ENCODE assay signal across 1 cellular context in the genomic region with DNA sequence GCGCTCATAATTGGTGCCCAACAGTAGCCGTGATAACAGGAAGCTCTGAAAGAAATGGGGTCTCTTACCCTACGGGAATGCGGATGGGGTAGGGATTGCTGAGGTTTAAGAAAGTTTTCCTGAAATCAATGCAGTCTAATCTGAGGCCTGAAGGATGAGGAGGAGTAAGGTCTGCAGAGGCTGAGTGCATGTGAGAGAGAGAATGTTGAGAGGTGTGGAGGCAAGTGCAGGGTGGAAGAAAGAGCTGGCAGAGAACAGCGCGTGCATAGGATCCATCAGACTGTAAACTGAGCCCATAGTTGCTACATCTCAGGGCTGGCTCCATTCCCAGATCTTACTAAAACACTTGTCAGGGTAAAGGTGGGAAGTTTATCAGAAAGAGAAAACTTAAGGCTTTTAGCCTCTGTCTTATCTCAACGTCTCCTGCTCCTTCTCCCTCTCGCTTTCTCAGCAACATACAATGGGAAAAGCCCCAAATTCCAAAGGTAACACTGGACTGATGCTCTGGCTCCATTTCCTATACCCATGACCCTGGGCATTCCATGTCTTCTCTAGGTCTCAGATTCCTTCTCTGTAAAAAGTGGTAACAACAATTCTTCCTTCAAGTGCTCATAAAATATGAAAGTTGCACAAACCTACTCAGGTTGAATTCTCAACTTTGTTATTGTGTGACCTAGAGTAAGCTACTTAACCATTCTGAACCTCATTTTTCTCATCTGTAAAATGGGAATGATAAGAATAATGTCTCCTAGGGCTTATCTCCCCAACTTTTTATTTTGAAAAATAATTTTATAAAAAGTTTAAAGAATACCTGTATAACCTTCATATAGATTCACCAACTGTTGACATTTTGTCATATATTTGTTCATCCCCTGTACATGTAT.
TF ChIP-seq lines count a peak whose summit lies in the region.

No MANE protein-coding gene starts in this region.

TF ChIP-seq in K562, 482 proteins besides CTCF, POLR2A, EP300 and RAD21 (continued from another document):
- TF ChIP-seq, protein P1, sequence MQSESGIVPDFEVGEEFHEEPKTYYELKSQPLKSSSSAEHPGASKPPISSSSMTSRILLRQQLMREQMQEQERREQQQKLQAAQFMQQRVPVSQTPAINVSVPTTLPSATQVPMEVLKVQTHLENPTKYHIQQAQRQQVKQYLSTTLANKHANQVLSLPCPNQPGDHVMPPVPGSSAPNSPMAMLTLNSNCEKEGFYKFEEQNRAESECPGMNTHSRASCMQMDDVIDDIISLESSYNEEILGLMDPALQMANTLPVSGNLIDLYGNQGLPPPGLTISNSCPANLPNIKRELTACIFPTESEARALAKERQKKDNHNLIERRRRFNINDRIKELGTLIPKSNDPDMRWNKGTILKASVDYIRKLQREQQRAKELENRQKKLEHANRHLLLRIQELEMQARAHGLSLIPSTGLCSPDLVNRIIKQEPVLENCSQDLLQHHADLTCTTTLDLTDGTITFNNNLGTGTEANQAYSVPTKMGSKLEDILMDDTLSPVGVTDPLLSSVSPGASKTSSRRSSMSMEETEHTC (IDR thresholded peaks at IDR 0.05): 0 out of 2 replicates have a peak, but pooled peaks have one; percentile 22
- TF ChIP-seq NFIC (IDR thresholded peaks at IDR 0.05): peak; percentile 76
- TF ChIP-seq PHF8 (IDR thresholded peaks at IDR 0.05; ENCODE audit: borderline replicate concordance, low read length): no peak
- TF ChIP-seq HDAC1 (IDR thresholded peaks at IDR 0.05): 0 out of 4 replicates have a peak, but pooled peaks of 1 of the 2 experiments have one; percentile 49
- peak; percentile 91 for TF ChIP-seq ADNP (tag; IDR thresholded peaks at IDR 0.05)
- TF ChIP-seq CHD4 (IDR thresholded peaks at IDR 0.05; ENCODE audit: insufficient read depth, insufficient replicate concordance, low read depth, low read length, poor library complexity, severe bottlenecking): peak; percentile 17
- TF ChIP-seq, protein P2, sequence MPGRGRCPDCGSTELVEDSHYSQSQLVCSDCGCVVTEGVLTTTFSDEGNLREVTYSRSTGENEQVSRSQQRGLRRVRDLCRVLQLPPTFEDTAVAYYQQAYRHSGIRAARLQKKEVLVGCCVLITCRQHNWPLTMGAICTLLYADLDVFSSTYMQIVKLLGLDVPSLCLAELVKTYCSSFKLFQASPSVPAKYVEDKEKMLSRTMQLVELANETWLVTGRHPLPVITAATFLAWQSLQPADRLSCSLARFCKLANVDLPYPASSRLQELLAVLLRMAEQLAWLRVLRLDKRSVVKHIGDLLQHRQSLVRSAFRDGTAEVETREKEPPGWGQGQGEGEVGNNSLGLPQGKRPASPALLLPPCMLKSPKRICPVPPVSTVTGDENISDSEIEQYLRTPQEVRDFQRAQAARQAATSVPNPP (IDR thresholded peaks at IDR 0.05; ENCODE audit: borderline replicate concordance, insufficient read depth, insufficient read length): no peak
- TF ChIP-seq, protein P3, sequence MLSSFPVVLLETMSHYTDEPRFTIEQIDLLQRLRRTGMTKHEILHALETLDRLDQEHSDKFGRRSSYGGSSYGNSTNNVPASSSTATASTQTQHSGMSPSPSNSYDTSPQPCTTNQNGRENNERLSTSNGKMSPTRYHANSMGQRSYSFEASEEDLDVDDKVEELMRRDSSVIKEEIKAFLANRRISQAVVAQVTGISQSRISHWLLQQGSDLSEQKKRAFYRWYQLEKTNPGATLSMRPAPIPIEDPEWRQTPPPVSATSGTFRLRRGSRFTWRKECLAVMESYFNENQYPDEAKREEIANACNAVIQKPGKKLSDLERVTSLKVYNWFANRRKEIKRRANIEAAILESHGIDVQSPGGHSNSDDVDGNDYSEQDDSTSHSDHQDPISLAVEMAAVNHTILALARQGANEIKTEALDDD (IDR thresholded peaks at IDR 0.05): no peak
- no peak for TF ChIP-seq MED1 (CRISPR knock-in tag; IDR thresholded peaks at IDR 0.05; ENCODE audit: borderline replicate concordance)
- peak; percentile 58 for TF ChIP-seq DPF2 (IDR thresholded peaks at IDR 0.05)
- TF ChIP-seq THRAP3 (IDR thresholded peaks at IDR 0.05; ENCODE audit: borderline replicate concordance): no peak
- TF ChIP-seq, protein P4, sequence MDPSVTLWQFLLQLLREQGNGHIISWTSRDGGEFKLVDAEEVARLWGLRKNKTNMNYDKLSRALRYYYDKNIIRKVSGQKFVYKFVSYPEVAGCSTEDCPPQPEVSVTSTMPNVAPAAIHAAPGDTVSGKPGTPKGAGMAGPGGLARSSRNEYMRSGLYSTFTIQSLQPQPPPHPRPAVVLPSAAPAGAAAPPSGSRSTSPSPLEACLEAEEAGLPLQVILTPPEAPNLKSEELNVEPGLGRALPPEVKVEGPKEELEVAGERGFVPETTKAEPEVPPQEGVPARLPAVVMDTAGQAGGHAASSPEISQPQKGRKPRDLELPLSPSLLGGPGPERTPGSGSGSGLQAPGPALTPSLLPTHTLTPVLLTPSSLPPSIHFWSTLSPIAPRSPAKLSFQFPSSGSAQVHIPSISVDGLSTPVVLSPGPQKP (CRISPR knock-in tag; IDR thresholded peaks at IDR 0.05): no peak
- TF ChIP-seq TEAD4 (IDR thresholded peaks at IDR 0.05; ENCODE audit: low read length): peak; percentile 49
- TF ChIP-seq TEAD4 (CRISPR knock-in tag; IDR thresholded peaks at IDR 0.05; ENCODE audit: borderline replicate concordance): no peak
- TF ChIP-seq TCF3 (CRISPR knock-in tag; IDR thresholded peaks at IDR 0.05): peak; percentile 45; the same call in 1 of the 2 replicates
- 0 out of 2 replicates have a peak, but pooled peaks have one; percentile 17 for TF ChIP-seq GTF2E2 (tag; IDR thresholded peaks at IDR 0.05)
- peak; percentile 28; the same call in 1 of the 2 replicates for TF ChIP-seq SMARCA5 (IDR thresholded peaks at IDR 0.05)
- 0 out of 2 replicates have a peak, but pooled peaks have one; percentile 22 for TF ChIP-seq FOXM1 (IDR thresholded peaks at IDR 0.05; ENCODE audit: low read depth)
- TF ChIP-seq FOXM1 (CRISPR knock-in tag; IDR thresholded peaks at IDR 0.05; ENCODE audit: low read depth): no peak
- peak; percentile 50 for TF ChIP-seq CEBPB (tag; IDR thresholded peaks at IDR 0.05)
- TF ChIP-seq CXXC5 (CRISPR knock-in tag; IDR thresholded peaks at IDR 0.05): peak; percentile 15; the same call in 1 of the 2 replicates
- TF ChIP-seq ZEB2 (IDR thresholded peaks at IDR 0.05): peak; percentile 44; the same call in 1 of the 2 replicates
- TF ChIP-seq XRCC3 (IDR thresholded peaks at IDR 0.05): no peak
- no peak for TF ChIP-seq PHB (CRISPR knock-in tag; IDR thresholded peaks at IDR 0.05)
- TF ChIP-seq TAL1 (IDR thresholded peaks at IDR 0.05): peak; percentile 53; the same call in 1 of the 2 replicates
- TF ChIP-seq CCNT2 (IDR thresholded peaks at IDR 0.05; ENCODE audit: borderline replicate concordance, extremely low read depth, insufficient read length, low read depth, low read length): peak; percentile 67
- peak; percentile 25; the same call in 1 of the 2 replicates for TF ChIP-seq MTA2 (IDR thresholded peaks at IDR 0.05; ENCODE audit: low read depth)
- 0 out of 4 replicates have a peak, but pooled peaks of 1 of the 2 experiments have one; percentile 11 for TF ChIP-seq TBL1XR1 (IDR thresholded peaks at IDR 0.05; ENCODE audit: low read length in 2 of 2)
- TF ChIP-seq CBFA2T2 (conservative IDR thresholded peaks at IDR 0.05): peak; percentile 56
- no peak for TF ChIP-seq C11orf30 (IDR thresholded peaks at IDR 0.05; ENCODE audit: low read depth)
- peak; percentile 76 for TF ChIP-seq BCOR (IDR thresholded peaks at IDR 0.05)
- TF ChIP-seq SMARCA4 (IDR thresholded peaks at IDR 0.05): peak; percentile 41
- peak; percentile 61; the same call in 1 of the 2 replicates for TF ChIP-seq SMARCE1 (IDR thresholded peaks at IDR 0.05)
- peak; percentile 72 for TF ChIP-seq CTBP1 (IDR thresholded peaks at IDR 0.05; ENCODE audit: borderline replicate concordance)
- TF ChIP-seq KDM1A (IDR thresholded peaks at IDR 0.05): peak; percentile 38 to 47; a peak in 3 of 4 replicates
- TF ChIP-seq HDAC2 (IDR thresholded peaks at IDR 0.05): peak; percentile 51; the same call in 1 of the 2 replicates
- no peak for TF ChIP-seq RB1 (IDR thresholded peaks at IDR 0.05; ENCODE audit: low read depth)
- TF ChIP-seq JUND (IDR thresholded peaks at IDR 0.05; ENCODE audit: borderline replicate concordance, low read depth, low read length): 0 out of 2 replicates have a peak, but pooled peaks have one; percentile 29
- TF ChIP-seq JUND (tag; IDR thresholded peaks at IDR 0.05; ENCODE audit: borderline replicate concordance, low read depth, low read length): no peak
- TF ChIP-seq ARID1B (IDR thresholded peaks at IDR 0.05): peak; percentile 76
- no peak for TF ChIP-seq CREB1 (IDR thresholded peaks at IDR 0.05)
- no peak for TF ChIP-seq CREB1 (CRISPR knock-in tag; IDR thresholded peaks at IDR 0.05)
- 0 out of 2 replicates have a peak, but pooled peaks have one; percentile 26 for TF ChIP-seq TRIM28 (IDR thresholded peaks at IDR 0.05)
- TF ChIP-seq, protein P5, sequence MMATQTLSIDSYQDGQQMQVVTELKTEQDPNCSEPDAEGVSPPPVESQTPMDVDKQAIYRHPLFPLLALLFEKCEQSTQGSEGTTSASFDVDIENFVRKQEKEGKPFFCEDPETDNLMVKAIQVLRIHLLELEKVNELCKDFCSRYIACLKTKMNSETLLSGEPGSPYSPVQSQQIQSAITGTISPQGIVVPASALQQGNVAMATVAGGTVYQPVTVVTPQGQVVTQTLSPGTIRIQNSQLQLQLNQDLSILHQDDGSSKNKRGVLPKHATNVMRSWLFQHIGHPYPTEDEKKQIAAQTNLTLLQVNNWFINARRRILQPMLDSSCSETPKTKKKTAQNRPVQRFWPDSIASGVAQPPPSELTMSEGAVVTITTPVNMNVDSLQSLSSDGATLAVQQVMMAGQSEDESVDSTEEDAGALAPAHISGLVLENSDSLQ (IDR thresholded peaks at IDR 0.05): peak; percentile 7; the same call in 1 of the 2 replicates
- TF ChIP-seq ZNF165 (CRISPR knock-in tag; IDR thresholded peaks at IDR 0.05; ENCODE audit: borderline replicate concordance): no peak
TF ChIP-seq in K562: peak in this region for 33.
